In the genomic region with DNA sequence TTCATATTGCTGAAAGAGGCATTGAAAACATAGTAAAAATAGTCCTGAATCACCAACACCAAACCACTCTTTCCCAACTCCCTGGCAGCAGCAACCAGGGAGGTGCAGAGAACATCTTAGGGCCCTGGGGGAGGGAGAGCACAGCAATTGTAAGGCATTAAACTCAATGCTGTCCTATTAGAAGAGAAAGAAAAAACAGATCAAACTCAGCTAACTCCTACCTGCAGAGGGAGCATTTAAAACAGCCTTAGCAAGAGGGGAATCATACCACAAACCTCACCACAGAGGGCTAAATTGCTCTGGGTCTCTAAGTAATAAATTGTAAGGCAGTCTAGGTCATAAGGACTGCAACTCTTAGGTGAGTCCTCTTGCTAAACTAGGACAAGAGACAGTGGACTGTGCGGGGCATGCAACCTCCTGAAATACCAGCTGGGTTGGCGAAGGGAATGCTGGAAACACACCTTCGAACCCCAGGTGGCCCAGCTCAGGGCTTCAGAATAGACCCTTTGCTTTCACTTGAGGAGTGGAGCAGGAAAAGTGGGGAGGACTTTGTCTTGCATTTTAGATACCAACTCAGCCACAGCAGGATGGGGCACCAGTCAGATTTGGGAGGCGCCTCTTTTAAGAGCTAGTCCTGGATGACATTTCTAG, we compare ENCODE assay signal across 1 cellular context.
TF ChIP-seq lines count a peak whose summit lies in the region.

No MANE protein-coding gene starts in this region.

TF ChIP-seq in WTC11, 78 proteins besides CTCF, POLR2A, EP300 and RAD21:
- TF ChIP-seq PRDM15 (CRISPR knock-in tag; IDR thresholded peaks at IDR 0.05) (no peak), NR3C1 (CRISPR knock-in tag; conservative IDR thresholded peaks at IDR 0.05; ENCODE audit: low read depth) (no peak), FOXP1 (CRISPR knock-in tag; IDR thresholded peaks at IDR 0.05; ENCODE audit: borderline replicate concordance) (no peak), ZNF219 (CRISPR knock-in tag; IDR thresholded peaks at IDR 0.05; ENCODE audit: borderline replicate concordance) (no peak), FOXJ3 (CRISPR knock-in tag; IDR thresholded peaks at IDR 0.05; ENCODE audit: borderline replicate concordance) (no peak), RELA (CRISPR knock-in tag; IDR thresholded peaks at IDR 0.05; ENCODE audit: borderline replicate concordance) (no peak), ATF1 (CRISPR knock-in tag; IDR thresholded peaks at IDR 0.05) (no peak)
- TF ChIP-seq, protein P1, sequence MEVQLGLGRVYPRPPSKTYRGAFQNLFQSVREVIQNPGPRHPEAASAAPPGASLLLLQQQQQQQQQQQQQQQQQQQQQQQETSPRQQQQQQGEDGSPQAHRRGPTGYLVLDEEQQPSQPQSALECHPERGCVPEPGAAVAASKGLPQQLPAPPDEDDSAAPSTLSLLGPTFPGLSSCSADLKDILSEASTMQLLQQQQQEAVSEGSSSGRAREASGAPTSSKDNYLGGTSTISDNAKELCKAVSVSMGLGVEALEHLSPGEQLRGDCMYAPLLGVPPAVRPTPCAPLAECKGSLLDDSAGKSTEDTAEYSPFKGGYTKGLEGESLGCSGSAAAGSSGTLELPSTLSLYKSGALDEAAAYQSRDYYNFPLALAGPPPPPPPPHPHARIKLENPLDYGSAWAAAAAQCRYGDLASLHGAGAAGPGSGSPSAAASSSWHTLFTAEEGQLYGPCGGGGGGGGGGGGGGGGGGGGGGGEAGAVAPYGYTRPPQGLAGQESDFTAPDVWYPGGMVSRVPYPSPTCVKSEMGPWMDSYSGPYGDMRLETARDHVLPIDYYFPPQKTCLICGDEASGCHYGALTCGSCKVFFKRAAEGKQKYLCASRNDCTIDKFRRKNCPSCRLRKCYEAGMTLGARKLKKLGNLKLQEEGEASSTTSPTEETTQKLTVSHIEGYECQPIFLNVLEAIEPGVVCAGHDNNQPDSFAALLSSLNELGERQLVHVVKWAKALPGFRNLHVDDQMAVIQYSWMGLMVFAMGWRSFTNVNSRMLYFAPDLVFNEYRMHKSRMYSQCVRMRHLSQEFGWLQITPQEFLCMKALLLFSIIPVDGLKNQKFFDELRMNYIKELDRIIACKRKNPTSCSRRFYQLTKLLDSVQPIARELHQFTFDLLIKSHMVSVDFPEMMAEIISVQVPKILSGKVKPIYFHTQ (CRISPR knock-in tag; IDR thresholded peaks at IDR 0.05) = no peak
